ENCODE assay signal across 18 cellular contexts in genomic region chr10:45442251-45442650, GRCh38.
"Had no signal": no experiment of that assay in that cellular context is flagged by ENCODE, and none has a peak within 500 bp of the region (broad histone marks: within the 10 kb centered on the region; RNA-seq: fewer than 3 reads in every experiment).

No MANE protein-coding gene starts in this region.

- ATAC-seq: body of pancreas; left ventricle myocardium superior; stimulated activated naive CD8-positive, alpha-beta T cell treated with anti-CD3 and anti-CD28 coated beads, Interleukin-15, Interleukin-2, amounts not matched to agents 100 U/mL and 50 U/mL, for 24 hours had no signal

- H3K4me3 Mint-ChIP-seq: activated CD4-positive, alpha-beta memory T cell treated with anti-CD3 and anti-CD28 coated beads for 36 hours; activated naive CD4-positive, alpha-beta T cell treated with anti-CD3 and anti-CD28 coated beads, Interleukin-2, amount 50 U/mL, for 24 hours; nephron had no signal

- H3K27ac Mint-ChIP-seq: activated CD4-positive, alpha-beta memory T cell treated with anti-CD3 and anti-CD28 coated beads for 36 hours; activated naive CD4-positive, alpha-beta T cell treated with anti-CD3 and anti-CD28 coated beads, Interleukin-2, amount 50 U/mL, for 24 hours; activated T-helper 2 cell treated with anti-CD3 and anti-CD28 coated beads, Interferon-gamma antibody, Interleukin-2, Interleukin-4, amounts not matched to agents 10 μg/mL and 5 μg/mL and 100 μg/mL, durations not matched to agents 14 hours and 24 hours and 36 hours; nephron had no signal

- H3K36me3 Mint-ChIP-seq: activated CD4-positive, alpha-beta memory T cell treated with anti-CD3 and anti-CD28 coated beads for 36 hours; activated naive CD4-positive, alpha-beta T cell treated with anti-CD3 and anti-CD28 coated beads, Interleukin-2, amount 50 U/mL, for 24 hours had no signal

- H3K4me1 Mint-ChIP-seq: activated naive CD4-positive, alpha-beta T cell treated with anti-CD3 and anti-CD28 coated beads, Interleukin-2, amount 50 U/mL, for 24 hours; nephron had no signal

- H3K27me3 Mint-ChIP-seq: activated naive CD4-positive, alpha-beta T cell treated with anti-CD3 and anti-CD28 coated beads, Interleukin-2, amount 50 U/mL, for 24 hours had no signal

- H3K9me3 Mint-ChIP-seq: activated CD4-positive, alpha-beta memory T cell treated with anti-CD3 and anti-CD28 coated beads for 36 hours; activated naive CD4-positive, alpha-beta T cell treated with anti-CD3 and anti-CD28 coated beads, Interleukin-2, amount 50 U/mL, for 24 hours; activated T-helper 2 cell treated with anti-CD3 and anti-CD28 coated beads, Interferon-gamma antibody, Interleukin-2, Interleukin-4, amounts not matched to agents 10 μg/mL and 5 μg/mL and 100 μg/mL, durations not matched to agents 14 hours and 24 hours and 36 hours; nephron had no signal

- DNase-seq: activated CD4-positive, alpha-beta memory T cell treated with anti-CD3 and anti-CD28 coated beads for 36 hours; activated CD4-positive, alpha-beta T cell treated with anti-CD3 and anti-CD28 coated beads for 48 hours; aorta; body of pancreas; dorsolateral prefrontal cortex; effector memory CD4-positive, alpha-beta T cell; left ventricle myocardium superior; ovary; retina; stimulated activated CD4-positive, alpha-beta T cell treated with anti-CD3 and anti-CD28 coated beads, Interleukin-1b, Interleukin-23, amount 100 ng/mL, for 48 hours; stimulated activated CD4-positive, alpha-beta T cell treated with anti-CD3 and anti-CD28 coated beads, Interleukin-4, amount 100 ng/mL, for 4 hours; stimulated activated CD8-positive, alpha-beta memory T cell treated with anti-CD3 and anti-CD28 coated beads, Interleukin-4, amount 100 ng/mL, for 48 hours; stimulated activated naive CD8-positive, alpha-beta T cell treated with anti-CD3 and anti-CD28 coated beads, Interleukin-15, Interleukin-2, amounts not matched to agents 100 U/mL and 50 U/mL, for 24 hours; testis; transverse colon had no signal
